9 cellular contexts compared by ENCODE assay signal in the genomic region with DNA sequence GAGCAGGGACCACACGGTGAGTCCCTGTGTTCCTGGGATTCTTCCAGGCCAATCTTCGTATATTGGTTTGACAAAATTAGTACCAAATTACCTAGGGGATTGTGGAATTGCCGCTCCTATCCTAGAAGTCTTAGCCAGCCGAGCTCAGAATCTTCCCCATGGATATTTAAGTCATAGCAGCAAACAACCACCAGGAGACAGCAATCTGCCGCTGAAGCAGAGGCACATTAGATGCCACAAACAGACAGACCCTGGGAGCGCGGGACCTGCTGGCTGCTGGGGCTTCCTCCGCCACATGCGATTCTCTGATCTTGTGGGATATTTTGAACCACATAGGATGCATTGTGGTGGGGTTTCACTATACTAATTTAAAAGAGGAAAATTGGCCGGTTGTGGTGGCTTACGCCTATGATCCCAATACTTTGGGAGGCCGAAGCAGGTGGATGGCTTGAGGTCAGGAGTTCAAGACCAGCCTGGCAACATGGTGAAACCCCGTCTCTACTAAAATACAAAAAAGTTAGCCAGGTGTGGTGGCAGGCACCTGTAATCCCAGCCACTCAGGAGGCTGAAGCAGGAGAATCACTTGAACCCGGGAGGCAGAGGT. TPM values are rescaled to one million over a fixed set of nuclear protein-coding genes. Genes with fewer than 3 reads are reported as not detected.
DNase-seq lines count a peak whose midpoint lies in the region; ATAC-seq and TF ChIP-seq lines count a peak whose summit lies in the region.
"Had no signal": no experiment of that assay in that cellular context is flagged by ENCODE, and none has a peak within 500 bp of the region (broad histone marks: within the 10 kb centered on the region; RNA-seq: fewer than 3 reads in every experiment).

No MANE protein-coding gene starts in this region.

- H3K4me3 Mint-ChIP-seq in glutamatergic neuron (ENCODE audit: unreplicated experiment): no peak overlapping the region
- H3K4me3 Mint-ChIP-seq in natural killer cell: no peak overlapping the region

- no peaks in the 10 kb centered on the region for H3K4me1 ChIP-seq in vagina

- TF ChIP-seq CTCF in GM12865 (IDR thresholded peaks at IDR 0.05; ENCODE audit: insufficient read depth, low read depth, low read length, missing control alignments): peak; percentile 47
- peak; percentile 64 for TF ChIP-seq CTCF in glutamatergic neuron (IDR thresholded peaks at IDR 0.05; ENCODE audit: partially characterized antibody, unreplicated experiment)
- TF ChIP-seq CTCF in natural killer cell (IDR thresholded peaks at IDR 0.05): no peak
- no peak for TF ChIP-seq CTCF in vagina (IDR thresholded peaks at IDR 0.05)

- no peaks in the 10 kb centered on the region for H3K27me3 Mint-ChIP-seq in glutamatergic neuron (ENCODE audit: unreplicated experiment)
- peaks cover 13 to 35% of the 10 kb centered on the region in 2 donors for H3K27me3 Mint-ChIP-seq in natural killer cell (ENCODE audit: low read depth in 2 of 2)

- in situ Hi-C loops in ACHN (cut with HindIII; ENCODE audit: low pct_ligation_motif_present, low pct_unique_long_range_greater_than_20kb, low sequenced_read_pairs): no loop called here
- in situ Hi-C loops in SK-MEL-5 (cut with HindIII; ENCODE audit: low pct_unique_long_range_greater_than_20kb, low sequenced_read_pairs): no loop called here

- no peaks in the 10 kb centered on the region for H3K36me3 ChIP-seq in vagina

- H3K4me3 ChIP-seq in GM12865 (ENCODE audit: low read depth, low read length) (no peak overlapping the region), vagina (no peak overlapping the region)

- no peaks in the 10 kb centered on the region for H3K9me3 ChIP-seq in vagina

- H3K27me3 ChIP-seq in vagina: no peaks in the 10 kb centered on the region

- intact Hi-C loops in natural killer cell (cut with micrococcal nuclease): no loop called here
- intact Hi-C loops in vagina (cut with DNase I): no loop called here

- ATAC-seq in natural killer cell: no peak

- H3K27ac ChIP-seq in vagina: no peak overlapping the region

- H3K4me1 Mint-ChIP-seq in glutamatergic neuron (ENCODE audit: low read depth, unreplicated experiment) (no peaks in the 10 kb centered on the region), natural killer cell (no peaks in the 10 kb centered on the region)

- H3K9me3 Mint-ChIP-seq in glutamatergic neuron (ENCODE audit: unreplicated experiment) (peaks cover 1% of the 10 kb centered on the region), natural killer cell (peaks cover 0 to 3% of the 10 kb centered on the region in 2 donors)

- TF ChIP-seq POLR2A in vagina (IDR thresholded peaks at IDR 0.05): no peak

- H3K36me3 Mint-ChIP-seq in glutamatergic neuron (ENCODE audit: unreplicated experiment): no peaks in the 10 kb centered on the region
- H3K36me3 Mint-ChIP-seq in natural killer cell: no peaks in the 10 kb centered on the region

- no peak overlapping the region for H3K27ac Mint-ChIP-seq in glutamatergic neuron (ENCODE audit: unreplicated experiment)
- no peak overlapping the region for H3K27ac Mint-ChIP-seq in natural killer cell

- peak; percentile 33 for DNase-seq in ACHN
- DNase-seq in GM12865 (ENCODE audit: low read depth): peak; percentile 30
- DNase-seq in SK-MEL-5 (ENCODE audit: low read depth, low spot score): peak; percentile 66
- DNase-seq in glutamatergic neuron: peak; percentile 47
- no peak for DNase-seq in HT-29 (ENCODE audit: low spot score)
- no peak for DNase-seq in natural killer cell
- no peak for DNase-seq in vagina (ENCODE audit: extremely low spot score in 2 of 2)
- DNase-seq in activated CD4-positive, CD25-positive, alpha-beta regulatory T cell treated with anti-CD3 and anti-CD28 coated beads, Interleukin-2, amount 50 U/mL, for 72 hours: no peak
- DNase-seq: NCI-H1436 had no signal

RNA-seq across cellular contexts. Expression of gene ZBTB43, which starts 31.7 kb away (rescaled TPM):
- total RNA-seq in SK-MEL-5 (2014; rRNA removed; shearing (Covaris generic)): 7.6 and 68.4 TPM in 2 replicates
- polyA plus RNA-seq in SK-MEL-5 (2015; cell fraction: cytosol; rRNA removed): 5.5 and 9.0 TPM in 2 replicates
- 13.0 and 21.6 TPM in 2 replicates for polyA plus RNA-seq in SK-MEL-5 (2015; cell fraction: nucleus; rRNA removed)
- total RNA-seq in glutamatergic neuron (ENCODE audit: unreplicated experiment): 16.8 TPM
- 4.6 and 33.3 TPM in 2 replicates for total RNA-seq in HT-29 (2014; rRNA removed; shearing (Covaris generic))
- 10 to 100 TPM; 42.1 to 61.0 (median 57.2) TPM for total RNA-seq in natural killer cell
- total RNA-seq in vagina: 15.5 TPM

Comparison
In these comparisons a context has a peak if more than half of its experiments do, and no peak if none do; other contexts are left out.
1. DNase-seq: peak in ACHN (single experiment), GM12865 (single experiment), SK-MEL-5 (single experiment) and glutamatergic neuron (single experiment); none in HT-29 (single experiment), natural killer cell (single experiment), vagina (0 of 2) and activated CD4-positive, CD25-positive, alpha-beta regulatory T cell treated with anti-CD3 and anti-CD28 coated beads, Interleukin-2, amount 50 U/mL, for 72 hours (single experiment).
2. CTCF ChIP-seq: peak in GM12865 (single experiment) and glutamatergic neuron (single experiment); none in natural killer cell (single experiment) and vagina (0 of 3).